31 cellular contexts compared by ENCODE assay signal in genomic region chr11:3103076-3103475, GRCh38. TPM values are rescaled to one million over a fixed set of nuclear protein-coding genes. Genes with fewer than 3 reads are reported as not detected.
A peak's percentile ranks its signal among the peaks of the same experiment; 100 is the strongest.
DNase-seq lines count a peak whose midpoint lies in the region; ATAC-seq and TF ChIP-seq lines count a peak whose summit lies in the region.
"Had no signal": no experiment of that assay in that cellular context is flagged by ENCODE, and none has a peak within 500 bp of the region (broad histone marks: within the 10 kb centered on the region; RNA-seq: fewer than 3 reads in every experiment).

No MANE protein-coding gene starts in this region.

- ATAC-seq in right cardiac atrium: peak in 1 of 2 donors; percentile 3
- no peak for ATAC-seq in heart right ventricle
- ATAC-seq in T-helper 17 cell: no peak
- ATAC-seq: activated CD4-positive, alpha-beta T cell treated with anti-CD3 and anti-CD28 coated beads for 36 hours; activated CD8-positive, alpha-beta T cell treated with anti-CD3 and anti-CD28 coated beads for 36 hours; foreskin keratinocyte; GM12878; left cardiac atrium; stimulated activated naive CD8-positive, alpha-beta T cell treated with anti-CD3 and anti-CD28 coated beads, Interleukin-15, amount 100 ng/mL, for 72 hours had no signal

- H3K36me3 ChIP-seq in heart right ventricle (peaks cover 0 to 82% (median 16%) of the 10 kb centered on the region in 9 donors), vagina (peaks cover 0 to 20% of the 10 kb centered on the region in 2 donors), uterus (no peaks in the 10 kb centered on the region)
- H3K36me3 ChIP-seq: BE2C, thyroid gland had no signal

- H3K4me3 Mint-ChIP-seq in chondrocyte (ENCODE audit: unreplicated experiment) (no peak overlapping the region), T-helper 17 cell (no peak overlapping the region)
- H3K4me3 Mint-ChIP-seq in T-helper 2 cell treated with Interferon-gamma antibody and Interleukin-4, amounts not matched to agents 5 μg/mL and 100 μg/mL, for 36 hours: no peak overlapping the region
- H3K4me3 Mint-ChIP-seq: activated CD4-positive, alpha-beta T cell treated with anti-CD3 and anti-CD28 coated beads for 36 hours; activated CD8-positive, alpha-beta T cell treated with anti-CD3 and anti-CD28 coated beads for 36 hours; central memory CD8-positive, alpha-beta T cell; neural crest cell; stimulated activated naive CD8-positive, alpha-beta T cell treated with anti-CD3 and anti-CD28 coated beads, Interleukin-15, amount 100 ng/mL, for 72 hours had no signal

- H3K9me3 ChIP-seq in right cardiac atrium (ENCODE audit: control insufficient read depth, low read length): no peaks in the 10 kb centered on the region
- no peaks in the 10 kb centered on the region for H3K9me3 ChIP-seq in heart right ventricle
- H3K9me3 ChIP-seq in vagina: no peaks in the 10 kb centered on the region
- no peaks in the 10 kb centered on the region for H3K9me3 ChIP-seq in uterus
- H3K9me3 ChIP-seq in T-helper 17 cell (ENCODE audit: control insufficient read depth, low read length, poor library complexity, severe bottlenecking): no peaks in the 10 kb centered on the region
- H3K9me3 ChIP-seq: BE2C, esophagus squamous epithelium, thyroid gland had no signal

- H3K4me3 ChIP-seq in right cardiac atrium (ENCODE audit: low read length) (no peak overlapping the region), heart right ventricle (no peak overlapping the region), vagina (no peak overlapping the region), uterus (no peak overlapping the region)
- H3K4me3 ChIP-seq: esophagus squamous epithelium, GM12878, thyroid gland had no signal

- H3K27ac Mint-ChIP-seq in chondrocyte (ENCODE audit: unreplicated experiment) (no peak overlapping the region), T-helper 17 cell (no peak overlapping the region)
- H3K27ac Mint-ChIP-seq in T-helper 2 cell treated with Interferon-gamma antibody and Interleukin-4, amounts not matched to agents 5 μg/mL and 100 μg/mL, for 36 hours: no peak overlapping the region
- H3K27ac Mint-ChIP-seq: activated CD4-positive, alpha-beta T cell treated with anti-CD3 and anti-CD28 coated beads for 36 hours; activated CD8-positive, alpha-beta T cell treated with anti-CD3 and anti-CD28 coated beads for 36 hours; stimulated activated naive CD8-positive, alpha-beta T cell treated with anti-CD3 and anti-CD28 coated beads, Interleukin-15, amount 100 ng/mL, for 72 hours had no signal

- peak in 2 of 3 donors; percentile 50 to 55 for DNase-seq in right cardiac atrium
- no peak for DNase-seq in heart right ventricle
- peak; percentile 66 for DNase-seq in chondrocyte (ENCODE audit: low spot score)
- peak; percentile 81 for DNase-seq in mesenteric fat pad (ENCODE audit: low spot score)
- DNase-seq in vagina (ENCODE audit: extremely low spot score in 2 of 2): peak in 1 of 2 donors; percentile 79
- no peak for DNase-seq in T-helper 2 cell treated with Interferon-gamma antibody and Interleukin-4, amounts not matched to agents 5 μg/mL and 100 μg/mL, for 36 hours (ENCODE audit: low spot score)
- DNase-seq in uterus: no peak
- DNase-seq in T-helper 17 cell: no peak
- DNase-seq: activated CD4-positive, alpha-beta T cell treated with anti-CD3 and anti-CD28 coated beads for 36 hours; activated CD8-positive, alpha-beta T cell treated with anti-CD3 and anti-CD28 coated beads for 36 hours; BE2C; dermis blood vessel endothelial cell; DMS153; esophagus squamous epithelium; foreskin keratinocyte; Kasumi-1; left cardiac atrium; NCI-H1417 treated with DMSO at 0.1 percent for 48 hours; NCI-H2081 treated with DMSO at 0.1 percent for 48 hours; NCI-H2227 treated with DMSO at 0.1 percent for 48 hours; NCI-H526 treated with DMSO at 0.1 percent for 48 hours; NK-92 treated with Interleukin-12 subunit alpha and Interleukin-12 subunit beta, amount 100 ng/mL, for 24 hours; SHP77; stimulated activated naive CD8-positive, alpha-beta T cell treated with anti-CD3 and anti-CD28 coated beads, Interleukin-15, amount 100 ng/mL, for 72 hours; T-helper 9 cell; thyroid gland had no signal

- H3K4me1 Mint-ChIP-seq in chondrocyte (ENCODE audit: low read depth): no peaks in the 10 kb centered on the region
- H3K4me1 Mint-ChIP-seq in T-helper 2 cell treated with Interferon-gamma antibody and Interleukin-4, amounts not matched to agents 5 μg/mL and 100 μg/mL, for 36 hours (ENCODE audit: low read depth): no peaks in the 10 kb centered on the region
- H3K4me1 Mint-ChIP-seq in T-helper 17 cell: peaks cover under 1% of the 10 kb centered on the region
- H3K4me1 Mint-ChIP-seq: neural crest cell had no signal

- no peak for TF ChIP-seq CTCF in heart right ventricle (IDR thresholded peaks at IDR 0.05)
- TF ChIP-seq CTCF in chondrocyte (IDR thresholded peaks at IDR 0.05): no peak
- TF ChIP-seq CTCF in vagina (IDR thresholded peaks at IDR 0.05): no peak
- no peak for TF ChIP-seq CTCF in uterus (IDR thresholded peaks at IDR 0.05)

- H3K4me1 ChIP-seq in right cardiac atrium (ENCODE audit: control insufficient read depth, insufficient read depth, low read length) (no peaks in the 10 kb centered on the region), heart right ventricle (peaks cover 0 to 17% (median 0%) of the 10 kb centered on the region in 9 donors), vagina (peaks cover 12% of the 10 kb centered on the region), uterus (no peaks in the 10 kb centered on the region)
- H3K4me1 ChIP-seq: BE2C, foreskin keratinocyte, parathyroid adenoma, thyroid gland had no signal

- H3K9me3 Mint-ChIP-seq in chondrocyte (ENCODE audit: low read depth): no peaks in the 10 kb centered on the region
- H3K9me3 Mint-ChIP-seq in T-helper 2 cell treated with Interferon-gamma antibody and Interleukin-4, amounts not matched to agents 5 μg/mL and 100 μg/mL, for 36 hours: no peaks in the 10 kb centered on the region
- H3K9me3 Mint-ChIP-seq: activated CD8-positive, alpha-beta T cell treated with anti-CD3 and anti-CD28 coated beads for 36 hours; central memory CD8-positive, alpha-beta T cell; neural crest cell; stimulated activated naive CD8-positive, alpha-beta T cell treated with anti-CD3 and anti-CD28 coated beads, Interleukin-15, amount 100 ng/mL, for 72 hours had no signal

- WGBS in right cardiac atrium: 86% methylated on average over 11 of the region's 11 CpGs
- WGBS in heart right ventricle, 2 donors: 79 to 92% methylated on average over 11 of the region's 11 CpGs

- H3K36me3 Mint-ChIP-seq in chondrocyte (ENCODE audit: low read depth) (peaks cover 16% of the 10 kb centered on the region), T-helper 17 cell (ENCODE audit: low read depth) (peaks cover 3% of the 10 kb centered on the region)
- no peaks in the 10 kb centered on the region for H3K36me3 Mint-ChIP-seq in T-helper 2 cell treated with Interferon-gamma antibody and Interleukin-4, amounts not matched to agents 5 μg/mL and 100 μg/mL, for 36 hours (ENCODE audit: low read depth)

- no peak overlapping the region for H3K27ac ChIP-seq in right cardiac atrium (ENCODE audit: low read length)
- H3K27ac ChIP-seq in heart right ventricle: no peak overlapping the region
- H3K27ac ChIP-seq in vagina: peak overlapping the region; percentile 66
- no peak overlapping the region for H3K27ac ChIP-seq in uterus
- H3K27ac ChIP-seq: esophagus squamous epithelium, foreskin keratinocyte, parathyroid adenoma, thyroid gland, VCaP had no signal

- H3K27me3 ChIP-seq in right cardiac atrium (ENCODE audit: control insufficient read depth, insufficient read depth): no peaks in the 10 kb centered on the region
- no peaks in the 10 kb centered on the region for H3K27me3 ChIP-seq in heart right ventricle
- H3K27me3 ChIP-seq in vagina: no peaks in the 10 kb centered on the region
- H3K27me3 ChIP-seq in uterus: no peaks in the 10 kb centered on the region
- H3K27me3 ChIP-seq: BE2C, esophagus squamous epithelium, foreskin keratinocyte, thyroid gland had no signal

- H3K27me3 Mint-ChIP-seq in chondrocyte (ENCODE audit: low read depth): no peaks in the 10 kb centered on the region
- H3K27me3 Mint-ChIP-seq in T-helper 2 cell treated with Interferon-gamma antibody and Interleukin-4, amounts not matched to agents 5 μg/mL and 100 μg/mL, for 36 hours (ENCODE audit: low read depth): no peaks in the 10 kb centered on the region
- peaks cover 4% of the 10 kb centered on the region for H3K27me3 Mint-ChIP-seq in T-helper 17 cell
- H3K27me3 Mint-ChIP-seq: activated CD4-positive, alpha-beta T cell treated with anti-CD3 and anti-CD28 coated beads for 36 hours; activated CD8-positive, alpha-beta T cell treated with anti-CD3 and anti-CD28 coated beads for 36 hours; central memory CD8-positive, alpha-beta T cell; stimulated activated naive CD8-positive, alpha-beta T cell treated with anti-CD3 and anti-CD28 coated beads, Interleukin-15, amount 100 ng/mL, for 72 hours had no signal

- TF ChIP-seq POLR2A in vagina (IDR thresholded peaks at IDR 0.05) (no peak), uterus (IDR thresholded peaks at IDR 0.05) (no peak)

- intact Hi-C loops in right cardiac atrium (cut with DNase I) (loop anchor here in 1 of 4 donors (10.0 kb wide), 1 partner anchor 112 kb away; the partner anchor contains the start of gene MRGPRG), heart right ventricle (cut with DNase I) (no loop called here), vagina (cut with DNase I) (loop anchor here (10.0 kb wide), 1 partner anchor 112 kb away; the partner anchor contains the start of gene MRGPRG), uterus (cut with DNase I; ENCODE audit: low total_unique reads) (no loop called here)

RNA-seq across cellular contexts. Expression of gene CARS1, which starts 45.9 kb away (rescaled TPM):
- total RNA-seq in right cardiac atrium: 10 to 100 TPM; 14.4 to 18.8 (median 16.5) TPM
- polyA plus RNA-seq in right cardiac atrium: 10.8 TPM
- 10 to 100 TPM; 12.5 to 24.6 (median 15.9) TPM for total RNA-seq in heart right ventricle
- 10 to 100 TPM; 14.8 to 24.2 TPM for polyA plus RNA-seq in heart right ventricle
- total RNA-seq in chondrocyte: 49.3 to 106 TPM (median 101 TPM) in 3 replicates
- total RNA-seq in mesenteric fat pad: 69.4 TPM
- total RNA-seq in vagina: 26.0 TPM
- 10 to 100 TPM; 13.2 to 39.5 (median 27.4) TPM for total RNA-seq in uterus
- 10 to 100 TPM; 41.4 to 52.0 TPM for total RNA-seq in T-helper 17 cell

Comparison
In these comparisons a context has a peak if more than half of its experiments do, and no peak if none do; other contexts are left out.
1. DNase-seq: peak in right cardiac atrium (2 of 3), chondrocyte (single experiment) and mesenteric fat pad (single experiment); none in heart right ventricle (0 of 2), T-helper 2 cell treated with Interferon-gamma antibody and Interleukin-4, amounts not matched to agents 5 μg/mL and 100 μg/mL, for 36 hours (single experiment), uterus (0 of 2) and T-helper 17 cell (0 of 3).